ENCODE assay signal across 7 cellular contexts in genomic region chr11:125871391-125872137, GRCh38. TPM values are rescaled to one million over a fixed set of nuclear protein-coding genes. Genes with fewer than 3 reads are reported as not detected.
A peak's percentile ranks its signal among the peaks of the same experiment; 100 is the strongest.
DNase-seq lines count a peak whose midpoint lies in the region; ATAC-seq and TF ChIP-seq lines count a peak whose summit lies in the region.

No MANE protein-coding gene starts in this region.

- TF ChIP-seq EP300 in transverse colon (IDR thresholded peaks at IDR 0.05; ENCODE audit: low read depth), result no peak

- H3K36me3 ChIP-seq in GM06990 (ENCODE audit: control insufficient read depth, insufficient read depth, low read length), result no peaks in the 10 kb centered on the region
- H3K36me3 ChIP-seq in transverse colon, result no peaks in the 10 kb centered on the region

- H3K4me3 ChIP-seq in GM06990 (replicated peaks; ENCODE audit: low read depth, low read length) (no peak overlapping the region), transverse colon (no peak overlapping the region)

- H3K9me3 ChIP-seq in transverse colon, result no peaks in the 10 kb centered on the region

- TF ChIP-seq CTCF in GM06990 (IDR thresholded peaks at IDR 0.05; ENCODE audit: insufficient read depth, low read length, poor library complexity, severe bottlenecking) (peak; percentile 52), transverse colon (IDR thresholded peaks at IDR 0.05) (peak in 2 of 5 experiments; percentile 13)

- H3K27ac Mint-ChIP-seq in activated naive CD4-positive, alpha-beta T cell treated with anti-CD3 and anti-CD28 coated beads, Interleukin-2, amount 50 U/mL, for 72 hours, result peak overlapping the region in 1 of 2 donors; percentile 39

- TF ChIP-seq POLR2A in transverse colon (IDR thresholded peaks at IDR 0.05), result no peak

- intact Hi-C loops in transverse colon (cut with DNase I; ENCODE audit: low total_unique reads), result loop anchor here (5.0 kb wide), 1 partner anchor 304 kb away; the partner anchor contains the start of gene EI24

- no peaks in the 10 kb centered on the region for H3K4me1 ChIP-seq in transverse colon

- DNase-seq in GM06990 (ENCODE audit: extremely low read depth, insufficient read length) (no peak), M059J (ENCODE audit: low read depth) (peak; percentile 38), left lobe of liver (ENCODE audit: low spot score) (no peak), SIG-M5 treated with dmso at 0.1 percent for 504 hours (lab: John Stamatoyannopoulos, UW; ENCODE audit: unreplicated experiment) (no peak), transverse colon (no peak), activated gamma-delta T cell (lab: John Stamatoyannopoulos, UW) (no peak)
- DNase-seq in activated naive CD4-positive, alpha-beta T cell treated with anti-CD3 and anti-CD28 coated beads, Interleukin-2, amount 50 U/mL, for 72 hours (ENCODE audit: low spot score in 2 of 2), result peak in 1 of 2 donors; percentile 42

- in situ Hi-C loops in transverse colon (cut with MboI; ENCODE audit: low pct_ligation_motif_present in 1 of 4, low pct_unique_long_range_greater_than_20kb in 1 of 4, low sequenced_read_pairs in 3 of 4), result no loop called here

- H3K36me3 Mint-ChIP-seq in activated naive CD4-positive, alpha-beta T cell treated with anti-CD3 and anti-CD28 coated beads, Interleukin-2, amount 50 U/mL, for 72 hours, result peaks cover 0 to 8% of the 10 kb centered on the region in 2 donors

- peak; percentile 39 to 47 for ATAC-seq in activated naive CD4-positive, alpha-beta T cell treated with anti-CD3 and anti-CD28 coated beads, Interleukin-2, amount 50 U/mL, for 72 hours
- peak; percentile 56 for ATAC-seq in left lobe of liver

- H3K27me3 ChIP-seq in GM06990 (replicated peaks; ENCODE audit: control insufficient read depth, insufficient read depth, low read length) (no peaks in the 10 kb centered on the region; the same call in 1 of the 2 replicates), transverse colon (no peaks in the 10 kb centered on the region)

- no peak overlapping the region for H3K27ac ChIP-seq in transverse colon

- peaks cover 0 to 5% of the 10 kb centered on the region in 2 donors for H3K9me3 Mint-ChIP-seq in activated naive CD4-positive, alpha-beta T cell treated with anti-CD3 and anti-CD28 coated beads, Interleukin-2, amount 50 U/mL, for 72 hours

- 80 to 85% methylated on average over 6 to 10 of the region's 10 CpGs for WGBS in transverse colon (ENCODE audit: low coverage in 1 of 2), 2 donors

RNA-seq across cellular contexts. Expression of gene HYLS1, which starts 15.9 kb away (rescaled TPM):
- total RNA-seq in M059J (2014; rRNA removed; shearing (Covaris generic)), result 7.1 and 7.7 TPM in 2 replicates
- 1 to 10 TPM; 6.4 to 7.0 TPM for total RNA-seq in activated naive CD4-positive, alpha-beta T cell treated with anti-CD3 and anti-CD28 coated beads, Interleukin-2, amount 50 U/mL, for 72 hours
- 2.9 TPM for total RNA-seq in left lobe of liver
- total RNA-seq in transverse colon, result 1 to 10 TPM in 2 of 4 donors, under 1 TPM in 1, not detected in 1; 0.80 to 6.4 (median 3.4) TPM

RNA-seq across cellular contexts. Expression of gene PUS3, which starts 31.4 kb away (rescaled TPM):
- 18.6 and 30.0 TPM in 2 replicates for total RNA-seq in M059J (2014; rRNA removed; shearing (Covaris generic))
- total RNA-seq in activated naive CD4-positive, alpha-beta T cell treated with anti-CD3 and anti-CD28 coated beads, Interleukin-2, amount 50 U/mL, for 72 hours, result 10 to 100 TPM; 10.2 to 32.2 TPM
- total RNA-seq in left lobe of liver (19.1 TPM), transverse colon (1 to 10 TPM in 2 of 4 donors, under 1 TPM in 2; 0.60 to 8.7 (median 4.1) TPM)

RNA-seq across cellular contexts. Expression of gene DDX25, which starts 32.7 kb away (rescaled TPM):
- total RNA-seq in M059J (2014; rRNA removed; shearing (Covaris generic)), result not detected in 2 replicates
- 1 to 10 TPM in 1 of 2 donors, not detected in 1; 4.2 TPM for total RNA-seq in activated naive CD4-positive, alpha-beta T cell treated with anti-CD3 and anti-CD28 coated beads, Interleukin-2, amount 50 U/mL, for 72 hours
- total RNA-seq in left lobe of liver, result 0.15 TPM
- 1 to 10 TPM in 1 of 4 donors, not detected in 3; 1.5 TPM for total RNA-seq in transverse colon

RNA-seq across cellular contexts. Expression of gene PATE4, which starts 38.4 kb away (rescaled TPM):
- not detected in 2 replicates for total RNA-seq in M059J (2014; rRNA removed; shearing (Covaris generic))
- total RNA-seq in activated naive CD4-positive, alpha-beta T cell treated with anti-CD3 and anti-CD28 coated beads, Interleukin-2, amount 50 U/mL, for 72 hours, result not detected
- not detected for total RNA-seq in left lobe of liver
- total RNA-seq in transverse colon, result not detected
